In genomic region chr2:70088508-70089219, GRCh38 we compare ENCODE assay signal across 8 cellular contexts. TPM values are rescaled to one million over a fixed set of nuclear protein-coding genes. Genes with fewer than 3 reads are reported as not detected.
DNase-seq lines count a peak whose midpoint lies in the region; ATAC-seq and TF ChIP-seq lines count a peak whose summit lies in the region.

No MANE protein-coding gene starts in this region.

- POLR2A ChIA-PET in activated CD4-positive, alpha-beta T cell treated with anti-CD3 and anti-CD28 coated beads, Interleukin-2, amount 10 ng/mL, durations not matched to agents 7 days and 5 days (lab: Charles Lee): interaction anchor here (1.0 to 1.8 kb wide), 3 partner anchors 28 to 54 kb away, joined by 3 to 10 read pairs (median 6); no protein-coding TSS in a partner anchor

- H3K9me3 Mint-ChIP-seq in activated CD4-positive, alpha-beta T cell treated with anti-CD3 and anti-CD28 coated beads, Interleukin-2, amount 10 ng/mL, durations not matched to agents 7 days and 5 days: no peaks in the 10 kb centered on the region

- H3K27me3 ChIP-seq in RWPE2 (ENCODE audit: insufficient read depth, poor library complexity, severe bottlenecking) (no peaks in the 10 kb centered on the region), esophagus squamous epithelium (no peaks in the 10 kb centered on the region), sigmoid colon (no peaks in the 10 kb centered on the region)

- H3K4me1 ChIP-seq in RWPE2 (ENCODE audit: insufficient read depth, poor library complexity, severe bottlenecking) (peaks cover 14% of the 10 kb centered on the region), esophagus squamous epithelium (peaks cover 28 to 54% (median 34%) of the 10 kb centered on the region in 3 donors), sigmoid colon (peaks cover 0 to 48% (median 43%) of the 10 kb centered on the region in 4 donors)

- intact Hi-C loops in esophagus squamous epithelium (cut with DNase I) (loop anchor here (5.0 to 10.0 kb wide), 2 partner anchors 54 to 344 kb away; partner anchors contain the start of gene ANXA4), sigmoid colon (cut with DNase I) (loop anchor here (5.0 to 10.0 kb wide), 5 partner anchors 104 to 264 kb away; partner anchors contain the start of genes C2orf42, GMCL1, PCYOX1 and SNRPG)

- TF ChIP-seq CTCF in RWPE2 (IDR thresholded peaks at IDR 0.05; ENCODE audit: poor library complexity, severe bottlenecking) (no peak), esophagus squamous epithelium (IDR thresholded peaks at IDR 0.05) (no peak), sigmoid colon (IDR thresholded peaks at IDR 0.05) (no peak)

- no peak for DNase-seq in activated CD4-positive, alpha-beta T cell treated with anti-CD3 and anti-CD28 coated beads, Interleukin-2, amount 10 ng/mL, durations not matched to agents 7 days and 5 days
- DNase-seq in activated CD4-positive, alpha-beta T cell treated with anti-CD3 and anti-CD28 coated beads for 48 hours: no peak
- DNase-seq in RWPE2 (ENCODE audit: low spot score) (no peak), esophagus squamous epithelium (lab: John Stamatoyannopoulos, UW) (no peak), sigmoid colon (no peak), SHP77 treated with DMSO at 0.1 percent for 48 hours (lab: John Stamatoyannopoulos, UW) (no peak), G401 (ENCODE audit: low spot score) (no peak)
- no peak for DNase-seq in stimulated activated CD4-positive, alpha-beta T cell treated with anti-CD3 and anti-CD28 coated beads, Interleukin-1b, Interleukin-23, amount 100 ng/mL, for 48 hours

- H3K27me3 Mint-ChIP-seq in activated CD4-positive, alpha-beta T cell treated with anti-CD3 and anti-CD28 coated beads, Interleukin-2, amount 10 ng/mL, durations not matched to agents 7 days and 5 days: no peaks in the 10 kb centered on the region

- H3K4me3 Mint-ChIP-seq in activated CD4-positive, alpha-beta T cell treated with anti-CD3 and anti-CD28 coated beads, Interleukin-2, amount 10 ng/mL, durations not matched to agents 7 days and 5 days: peak overlapping the region; percentile 98

- peaks cover 47% of the 10 kb centered on the region for H3K36me3 Mint-ChIP-seq in activated CD4-positive, alpha-beta T cell treated with anti-CD3 and anti-CD28 coated beads, Interleukin-2, amount 10 ng/mL, durations not matched to agents 7 days and 5 days (ENCODE audit: low read depth)

- in situ Hi-C loops in G401 (cut with HindIII; ENCODE audit: low sequenced_read_pairs): no loop called here

- H3K27ac Mint-ChIP-seq in activated CD4-positive, alpha-beta T cell treated with anti-CD3 and anti-CD28 coated beads, Interleukin-2, amount 10 ng/mL, durations not matched to agents 7 days and 5 days: peak overlapping the region; percentile 100

- WGBS in esophagus squamous epithelium, 2 donors: 0 to 1% methylated on average over 7 to 8 of the region's 11 CpGs
- 1 to 2% methylated on average over 11 of the region's 11 CpGs for whole genome bisulfite sequencing in sigmoid colon, 2 donors

- CTCF ChIA-PET in activated CD4-positive, alpha-beta T cell treated with anti-CD3 and anti-CD28 coated beads, Interleukin-2, amount 10 ng/mL, durations not matched to agents 7 days and 5 days (lab: Charles Lee): interaction anchor here (0.6 to 1.6 kb wide), 11 partner anchors 15 to 225 kb away, joined by 3 to 12 read pairs (median 4); no protein-coding TSS in a partner anchor

- H3K36me3 ChIP-seq in RWPE2 (ENCODE audit: low read depth) (peaks cover 35% of the 10 kb centered on the region), esophagus squamous epithelium (peaks cover 0 to 4% (median 0%) of the 10 kb centered on the region in 3 donors), sigmoid colon (peaks cover 0 to 13% (median 0%) of the 10 kb centered on the region in 4 donors)

- H3K9me3 ChIP-seq in RWPE2 (ENCODE audit: severe bottlenecking): no peaks in the 10 kb centered on the region
- H3K9me3 ChIP-seq in esophagus squamous epithelium: no peaks in the 10 kb centered on the region
- no peaks in the 10 kb centered on the region for H3K9me3 ChIP-seq in sigmoid colon

- H3K4me3 ChIP-seq in RWPE2 (ENCODE audit: severe bottlenecking) (peak overlapping the region; percentile 61), esophagus squamous epithelium (peak overlapping the region; percentile 67 to 91 (median 68)), sigmoid colon (peak overlapping the region; percentile 63 to 87 (median 72))

- no peak for TF ChIP-seq POLR2A in esophagus squamous epithelium (IDR thresholded peaks at IDR 0.05)
- no peak for TF ChIP-seq POLR2A in sigmoid colon (IDR thresholded peaks at IDR 0.05)

- H3K4me1 Mint-ChIP-seq in activated CD4-positive, alpha-beta T cell treated with anti-CD3 and anti-CD28 coated beads, Interleukin-2, amount 10 ng/mL, durations not matched to agents 7 days and 5 days: peaks cover 55% of the 10 kb centered on the region

- peak overlapping the region; percentile 96 for H3K27ac ChIP-seq in RWPE2 (ENCODE audit: poor library complexity, severe bottlenecking)
- peak overlapping the region; percentile 98 to 100 (median 100) for H3K27ac ChIP-seq in esophagus squamous epithelium
- peak overlapping the region; percentile 99 to 100 (median 99) for H3K27ac ChIP-seq in sigmoid colon

- no peak for TF ChIP-seq EP300 in sigmoid colon (IDR thresholded peaks at IDR 0.05)

- no peak; the same call in 1 of the 3 replicates for ATAC-seq in RWPE2 (ENCODE audit: low read depth)

RNA-seq across cellular contexts. Expression of gene PCBP1, which starts 1.4 kb away (rescaled TPM):
- total RNA-seq in activated CD4-positive, alpha-beta T cell treated with anti-CD3 and anti-CD28 coated beads, Interleukin-2, amount 10 ng/mL, durations not matched to agents 7 days and 5 days: 100 to 1,000 TPM; 527 to 544 TPM
- total RNA-seq in esophagus squamous epithelium (100 to 1,000 TPM in 3 of 4 donors, 10 to 100 TPM in 1; 96.8 to 205 (median 177) TPM), sigmoid colon (100 to 1,000 TPM; 178 to 186 (median 182) TPM)
- polyA plus RNA-seq in sigmoid colon: 100 to 1,000 TPM; 269 to 311 (median 286) TPM
- 150 and 167 TPM in 2 replicates for total RNA-seq in G401 (2014; rRNA removed; shearing (Covaris generic))
